Comparison of ENCODE assay signal across 1 cellular context in genomic region chr16:48617711-48618148, GRCh38.
TF ChIP-seq lines count a peak whose summit lies in the region.

No MANE protein-coding gene starts in this region.

TF ChIP-seq in GM23338, 12 proteins besides CTCF, POLR2A, EP300 and RAD21 (continued from another document):
- no peak for TF ChIP-seq REST (IDR thresholded peaks at IDR 0.05; ENCODE audit: unreplicated experiment)
- TF ChIP-seq NANOG (IDR thresholded peaks at IDR 0.05; ENCODE audit: borderline replicate concordance), result no peak
- no peak for TF ChIP-seq ETS1 (IDR thresholded peaks at IDR 0.05)
- no peak for TF ChIP-seq CREB1 (CRISPR knock-in tag; IDR thresholded peaks at IDR 0.05; ENCODE audit: low read depth)
- TF ChIP-seq ZNF331 (CRISPR knock-in tag; IDR thresholded peaks at IDR 0.05; ENCODE audit: low read depth), result no peak
TF ChIP-seq in GM23338: peak in this region for 0.
